Comparison of ENCODE assay signal across 8 cellular contexts in genomic region chr15:72117698-72118399, GRCh38. TPM values are rescaled to one million over a fixed set of nuclear protein-coding genes. Genes with fewer than 3 reads are reported as not detected.
DNase-seq lines count a peak whose midpoint lies in the region; ATAC-seq and TF ChIP-seq lines count a peak whose summit lies in the region.

MYO9A (minus strand) TSS chr15:72118150; CDS start chr15:72046563, 71,587 bp downstream.

- in situ Hi-C loops in G401 (cut with HindIII; ENCODE audit: low sequenced_read_pairs) (no loop called here), SK-MEL-5 (cut with HindIII; ENCODE audit: low pct_unique_long_range_greater_than_20kb, low sequenced_read_pairs) (no loop called here)

- H3K27ac Mint-ChIP-seq in HFFc6: peak within 1 kb of the TSS; percentile 100
- H3K27ac Mint-ChIP-seq in neural crest cell (ENCODE audit: unreplicated experiment): peak within 1 kb of the TSS; percentile 99

- no peak for TF ChIP-seq EP300 in stomach (IDR thresholded peaks at IDR 0.05)

- no peaks in the 10 kb centered on the region for H3K27me3 ChIP-seq in foreskin keratinocyte
- H3K27me3 ChIP-seq in stomach: no peaks in the 10 kb centered on the region

- H3K4me3 ChIP-seq in stomach: peak within 1 kb of the TSS; percentile 84 to 93 (median 90)

- ATAC-seq in foreskin keratinocyte: peak; percentile 86

- TF ChIP-seq CTCF in HFFc6 (IDR thresholded peaks at IDR 0.05) (peak; percentile 57), foreskin keratinocyte (conservative IDR thresholded peaks at IDR 0.05) (peak; percentile 51), neural crest cell (conservative IDR thresholded peaks at IDR 0.05) (no peak), stomach (IDR thresholded peaks at IDR 0.05) (peak in 2 of 7 experiments; percentile 17 to 48)

- peaks cover 3% of the 10 kb centered on the region; the same call in 1 of the 2 replicates for H3K27me3 Mint-ChIP-seq in HFFc6 (ENCODE audit: insufficient read depth)
- H3K27me3 Mint-ChIP-seq in neural crest cell (ENCODE audit: low read depth): no peaks in the 10 kb centered on the region

- 0 to 1% (median 0%) methylated on average over 15 to 79 of the region's 79 CpGs for WGBS in stomach, 5 donors

- peaks cover 4% of the 10 kb centered on the region; the same call in 1 of the 2 replicates for H3K36me3 Mint-ChIP-seq in HFFc6 (ENCODE audit: low read depth)
- H3K36me3 Mint-ChIP-seq in neural crest cell (ENCODE audit: low read depth): no peaks in the 10 kb centered on the region

- no peaks in the 10 kb centered on the region for H3K9me3 ChIP-seq in stomach

- peaks cover 53% of the 10 kb centered on the region for H3K4me1 Mint-ChIP-seq in HFFc6 (ENCODE audit: low read depth)
- peaks cover 38% of the 10 kb centered on the region for H3K4me1 Mint-ChIP-seq in neural crest cell

- H3K4me1 ChIP-seq in foreskin keratinocyte (no peaks in the 10 kb centered on the region), stomach (peaks cover 17 to 59% (median 37%) of the 10 kb centered on the region in 4 donors)

- DNase-seq in G401 (ENCODE audit: low spot score) (peak; percentile 99), HFFc6 (peak; percentile 98), NAMALWA (ENCODE audit: low spot score) (peak; percentile 99), SK-MEL-5 (ENCODE audit: low read depth, low spot score) (peak; percentile 96), foreskin keratinocyte (peak; percentile 95 to 97), neural crest cell (ENCODE audit: low read depth, low spot score) (peak; percentile 97), stomach (peak; percentile 98)
- peak; percentile 97 for DNase-seq in activated naive CD4-positive, alpha-beta T cell treated with Interleukin-2 at 50 U/mL for 16 hours

- H3K27ac ChIP-seq in foreskin keratinocyte (peak within 1 kb of the TSS; percentile 96), stomach (peak within 1 kb of the TSS; percentile 86 to 97 (median 94))

- intact Hi-C loops in stomach (cut with DNase I; ENCODE audit: low total_unique reads): no loop called here

- peak within 1 kb of the TSS; percentile 94 for H3K4me3 Mint-ChIP-seq in HFFc6
- H3K4me3 Mint-ChIP-seq in neural crest cell: peak within 1 kb of the TSS; percentile 97

- TF ChIP-seq POLR2A in stomach (IDR thresholded peaks at IDR 0.05): peak in 1 of 4 donors; percentile 56

- H3K9me3 Mint-ChIP-seq in HFFc6 (no peaks in the 10 kb centered on the region), neural crest cell (no peaks in the 10 kb centered on the region)

- no peaks in the 10 kb centered on the region for H3K36me3 ChIP-seq in stomach

RNA-seq across cellular contexts. Expression of gene MYO9A, which starts in this region (rescaled TPM):
- total RNA-seq in G401 (2014; rRNA removed; shearing (Covaris generic)): 10.7 and 21.1 TPM in 2 replicates
- 10 to 100 TPM; 25.3 to 29.1 (median 27.3) TPM for total RNA-seq in HFFc6 (2021; fragmentation: NEBNext Ultra II Directional; extraction: Animal tissue kit (Norgen Biotek cat#: 25700))
- 12.9 and 13.6 TPM in 2 replicates for total RNA-seq in SK-MEL-5 (2014; rRNA removed; shearing (Covaris generic))
- polyA plus RNA-seq in SK-MEL-5 (2015; cell fraction: cytosol; rRNA removed): 5.6 and 7.1 TPM in 2 replicates
- polyA plus RNA-seq in SK-MEL-5 (2015; cell fraction: nucleus; rRNA removed): 10.9 and 22.5 TPM in 2 replicates
- total RNA-seq in foreskin keratinocyte (14.8 and 16.5 TPM in 2 replicates), neural crest cell (31.3 and 33.6 TPM in 2 replicates), stomach (100 to 1,000 TPM in 1 of 5 donors, 10 to 100 TPM in 4; 38.5 to 120 (median 69.2) TPM)
- polyA plus RNA-seq in foreskin keratinocyte (1.4 and 1.7 TPM in 2 replicates), stomach (1 to 10 TPM; 2.2 to 3.7 (median 3.2) TPM)

Comparison
In these comparisons a context has a peak if more than half of its experiments do, and no peak if none do; other contexts are left out.
1. Peak in every context shown above with its lines: DNase-seq, ATAC-seq, H3K4me3 ChIP-seq and H3K27ac ChIP-seq.